21 cellular contexts compared by ENCODE assay signal in genomic region chr4:10598829-10599228, GRCh38.
"Had no signal": no experiment of that assay in that cellular context is flagged by ENCODE, and none has a peak within 500 bp of the region (broad histone marks: within the 10 kb centered on the region; RNA-seq: fewer than 3 reads in every experiment).

No MANE protein-coding gene starts in this region.

- H3K4me3 ChIP-seq: heart left ventricle, lung, psoas muscle, right lobe of liver, tibial artery, upper lobe of right lung, vagina had no signal

- H3K36me3 ChIP-seq: heart left ventricle, neutrophil, right lobe of liver, tibial artery, upper lobe of right lung, vagina had no signal

- H3K4me1 Mint-ChIP-seq: stimulated activated effector memory CD8-positive, alpha-beta T cell treated with anti-CD3 and anti-CD28 coated beads, Interleukin-12 subunit alpha, Interleukin-12 subunit beta, amount 100 ng/mL, for 72 hours had no signal

- H3K27me3 ChIP-seq: heart left ventricle, right lobe of liver, tibial artery, upper lobe of right lung, vagina had no signal

- FAIRE-seq: endometrium, frontal cortex had no signal

- H3K4me3 Mint-ChIP-seq: naive thymus-derived CD8-positive, alpha-beta T cell; stimulated activated effector memory CD8-positive, alpha-beta T cell treated with anti-CD3 and anti-CD28 coated beads, Interleukin-12 subunit alpha, Interleukin-12 subunit beta, amount 100 ng/mL, for 72 hours; stimulated activated naive CD8-positive, alpha-beta T cell treated with anti-CD3 and anti-CD28 coated beads, Interleukin-15, Interleukin-2, amounts not matched to agents 100 ng/mL and 50 ng/mL, for 24 hours had no signal

- H3K4me1 ChIP-seq: heart left ventricle, psoas muscle, right lobe of liver, tibial artery, upper lobe of right lung, vagina had no signal

- H3K27ac ChIP-seq: heart left ventricle, neutrophil, psoas muscle, right lobe of liver, tibial artery, upper lobe of right lung, vagina had no signal

- H3K27ac Mint-ChIP-seq: stimulated activated effector memory CD8-positive, alpha-beta T cell treated with anti-CD3 and anti-CD28 coated beads, Interleukin-12 subunit alpha, Interleukin-12 subunit beta, amount 100 ng/mL, for 72 hours; stimulated activated naive CD8-positive, alpha-beta T cell treated with anti-CD3 and anti-CD28 coated beads, Interleukin-15, Interleukin-2, amounts not matched to agents 100 ng/mL and 50 ng/mL, for 24 hours had no signal

- H3K9me3 ChIP-seq: heart left ventricle, neutrophil, psoas muscle, right lobe of liver, tibial artery, upper lobe of right lung, vagina had no signal

- ATAC-seq: esophagus mucosa; heart left ventricle; left colon; left ventricle myocardium superior; naive thymus-derived CD8-positive, alpha-beta T cell; psoas muscle; right lobe of liver; stimulated activated effector memory CD8-positive, alpha-beta T cell treated with anti-CD3 and anti-CD28 coated beads, Interleukin-12 subunit alpha, Interleukin-12 subunit beta, amount 100 ng/mL, for 72 hours; upper lobe of right lung had no signal

- DNase-seq: effector memory CD4-positive, alpha-beta T cell; heart left ventricle; hippocampal formation; left colon; left ventricle myocardium superior; naive thymus-derived CD8-positive, alpha-beta T cell; psoas muscle; retina; right lobe of liver; stimulated activated CD4-positive, alpha-beta T cell treated with anti-CD3 and anti-CD28 coated beads, Interleukin-4, amount 100 ng/mL, for 1 hour; stimulated activated CD8-positive, alpha-beta memory T cell treated with anti-CD3 and anti-CD28 coated beads, Interleukin-4, amount 100 ng/mL, for 48 hours; tibial artery; upper lobe of right lung had no signal

- H3K9me3 Mint-ChIP-seq: stimulated activated effector memory CD8-positive, alpha-beta T cell treated with anti-CD3 and anti-CD28 coated beads, Interleukin-12 subunit alpha, Interleukin-12 subunit beta, amount 100 ng/mL, for 72 hours; stimulated activated naive CD8-positive, alpha-beta T cell treated with anti-CD3 and anti-CD28 coated beads, Interleukin-15, Interleukin-2, amounts not matched to agents 100 ng/mL and 50 ng/mL, for 24 hours had no signal

- H3K36me3 Mint-ChIP-seq: naive thymus-derived CD8-positive, alpha-beta T cell; stimulated activated effector memory CD8-positive, alpha-beta T cell treated with anti-CD3 and anti-CD28 coated beads, Interleukin-12 subunit alpha, Interleukin-12 subunit beta, amount 100 ng/mL, for 72 hours had no signal
